26 cellular contexts compared by ENCODE assay signal in the genomic region with DNA sequence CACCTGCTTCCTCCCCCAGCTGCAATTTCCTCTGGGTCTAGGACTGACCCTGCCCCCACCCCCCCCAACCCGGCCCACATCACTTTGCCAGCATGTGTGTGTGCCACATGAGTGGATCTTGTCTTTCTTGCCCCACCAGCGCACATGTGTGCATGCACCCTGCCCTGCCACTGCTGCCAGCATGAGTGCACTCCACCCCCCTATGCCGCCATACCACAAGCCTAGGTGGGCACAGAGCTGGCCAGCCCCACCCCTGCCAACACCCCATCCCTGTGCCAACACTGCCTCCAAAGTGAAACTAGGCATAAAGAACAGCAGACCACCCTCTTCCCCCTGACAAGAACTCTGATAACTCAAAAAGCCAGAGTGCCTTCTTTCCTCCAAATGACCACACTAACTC.
"Had no signal": no experiment of that assay in that cellular context is flagged by ENCODE, and none has a peak within 500 bp of the region (broad histone marks: within the 10 kb centered on the region; RNA-seq: fewer than 3 reads in every experiment).

No MANE protein-coding gene starts in this region.

- H3K4me1 ChIP-seq: esophagus squamous epithelium, gastrocnemius medialis, heart right ventricle, left lung, lower lobe of right lung had no signal

- DNase-seq: dermis blood vessel endothelial cell; dorsolateral prefrontal cortex; effector CD4-positive, alpha-beta T cell; effector memory CD4-positive, alpha-beta T cell; erythroblast; esophagus squamous epithelium; foreskin fibroblast; foreskin melanocyte; gastrocnemius medialis; glutamatergic neuron; head of caudate nucleus; heart right ventricle; hippocampal formation; left cardiac atrium; left lung; left ventricle myocardium superior; lower lobe of right lung; mesenchymal stem cell; mucosa of descending colon had no signal

- H3K27me3 ChIP-seq: dorsolateral prefrontal cortex, esophagus squamous epithelium, gastrocnemius medialis, heart right ventricle, left lung had no signal

- H3K4me3 ChIP-seq: coronary artery, dorsolateral prefrontal cortex, esophagus squamous epithelium, gastrocnemius medialis, heart right ventricle, left lung, lower lobe of right lung, mucosa of descending colon had no signal

- FAIRE-seq: colon, endometrium, islet of Langerhans, keratinocyte had no signal

- ATAC-seq: esophagus mucosa, gastrocnemius medialis, heart right ventricle, left cardiac atrium, left lung, left ventricle myocardium superior, lower lobe of right lung, mucosa of descending colon had no signal

- H3K27ac ChIP-seq: coronary artery, dorsolateral prefrontal cortex, epithelial cell of prostate, esophagus squamous epithelium, gastrocnemius medialis, heart right ventricle, left lung, lower lobe of right lung had no signal

- H3K36me3 ChIP-seq: esophagus squamous epithelium, gastrocnemius medialis, heart right ventricle, left lung, lower lobe of right lung had no signal
